17 cellular contexts compared by ENCODE assay signal in the genomic region with DNA sequence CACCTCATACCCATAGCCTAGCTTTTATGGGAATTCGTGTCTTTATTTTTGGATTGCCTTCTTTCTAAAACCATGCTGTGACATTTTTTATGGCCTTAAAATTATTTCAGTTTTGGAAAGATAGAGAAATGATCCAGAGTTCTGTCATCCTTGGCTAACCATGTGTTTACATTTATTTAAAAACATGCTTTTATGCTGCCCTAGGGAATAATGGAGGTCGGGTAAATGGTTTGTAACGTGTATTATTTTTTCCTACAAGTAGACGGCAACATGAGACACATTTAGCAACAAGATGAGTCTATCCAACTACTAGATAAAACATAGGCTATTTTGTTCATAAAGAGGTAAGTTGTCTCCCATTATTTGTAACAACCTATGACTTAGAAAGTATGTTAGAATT. TPM values are rescaled to one million over a fixed set of nuclear protein-coding genes. Genes with fewer than 3 reads are reported as not detected.
DNase-seq lines count a peak whose midpoint lies in the region; ATAC-seq, FAIRE-seq and TF ChIP-seq lines count a peak whose summit lies in the region.
"Had no signal": no experiment of that assay in that cellular context is flagged by ENCODE, and none has a peak within 500 bp of the region (broad histone marks: within the 10 kb centered on the region; RNA-seq: fewer than 3 reads in every experiment).

No MANE protein-coding gene starts in this region.

- H3K27me3 ChIP-seq in CD4-positive, alpha-beta memory T cell (ENCODE audit: insufficient read depth, low read length), result no peaks in the 10 kb centered on the region
- no peaks in the 10 kb centered on the region for H3K27me3 ChIP-seq in layer of hippocampus (ENCODE audit: control insufficient read depth, insufficient read depth, low read length)
- H3K27me3 ChIP-seq: esophagus muscularis mucosa, MG63, pancreas, vagina had no signal

- no peak for TF ChIP-seq RAD21 in A549 (conservative IDR thresholded peaks at IDR 0.05 in 1 of 2, IDR thresholded peaks at IDR 0.05 in 1 of 2)

- POLR2A ChIA-PET in A549 (lab: Yijun Ruan, JAX), result no interaction called here
- POLR2A ChIA-PET in CD4-positive, alpha-beta memory T cell (lab: Charles Lee; ENCODE audit: partially characterized antibody), result interaction anchor here (0.7 to 13.8 kb wide), 18 partner anchors 8 to 300 kb away, joined by 3 to 375 read pairs (median 6); a partner anchor contains a TSS

- FAIRE-seq in A549 (lab: Jason Lieb, UNC), result peak; percentile 23
- FAIRE-seq: RCC 7860, small intestine had no signal

- DNase-seq in A549 (ENCODE audit: low read depth in 1 of 2, low spot score in 1 of 2) (no peak), islet precursor cell (no peak)
- no peak for DNase-seq in CD4-positive, alpha-beta memory T cell
- DNase-seq: DMS79 had no signal

- no peak for TF ChIP-seq EP300 in A549 (IDR thresholded peaks at IDR 0.05)

- no peak overlapping the region for H3K4me3 ChIP-seq in A549
- H3K4me3 ChIP-seq in CD4-positive, alpha-beta memory T cell (ENCODE audit: low read length in 2 of 2), result no peak overlapping the region
- H3K4me3 ChIP-seq: esophagus muscularis mucosa, MG63, pancreas, vagina had no signal

- no peaks in the 10 kb centered on the region for H3K36me3 ChIP-seq in CD4-positive, alpha-beta memory T cell (ENCODE audit: insufficient read depth, low read length)
- H3K36me3 ChIP-seq: esophagus muscularis mucosa, MG63, pancreas, vagina had no signal

- 72% methylated on average over 4 of the region's 4 CpGs for WGBS in A549 (ENCODE audit: missing lambda C conversion rate)

- H3K27ac ChIP-seq in A549 (no peak overlapping the region), layer of hippocampus (ENCODE audit: low read depth, low read length) (peak overlapping the region; percentile 92)
- no peak overlapping the region for H3K27ac ChIP-seq in CD4-positive, alpha-beta memory T cell (ENCODE audit: low read depth, low read length)
- H3K27ac ChIP-seq: esophagus muscularis mucosa, vagina had no signal

- peaks cover 0 to 2% (median 0%) of the 10 kb centered on the region in 8 donors for H3K9me3 Mint-ChIP-seq in CD4-positive, alpha-beta memory T cell
- no peaks in the 10 kb centered on the region for H3K9me3 Mint-ChIP-seq in activated naive CD8-positive, alpha-beta T cell (ENCODE audit: low read depth)

- CTCF ChIA-PET in A549 (lab: Yijun Ruan, JAX), result interaction anchor here (0.7 to 7.6 kb wide), 22 partner anchors 8 to 1952 kb away, joined by 3 to 79 read pairs (median 4); no protein-coding TSS in a partner anchor
- CTCF ChIA-PET in CD4-positive, alpha-beta memory T cell (lab: Charles Lee; ENCODE audit: partially characterized antibody), result interaction anchor here (0.6 to 16.8 kb wide), 50 partner anchors 9 to 683 kb away, joined by 3 to 392 read pairs (median 7); a partner anchor contains a TSS

- H3K4me2 ChIP-seq in A549, result no peak overlapping the region

- peak overlapping the region in 2 of 8 donors; percentile 70 for H3K4me3 Mint-ChIP-seq in CD4-positive, alpha-beta memory T cell
- H3K4me3 Mint-ChIP-seq in activated naive CD8-positive, alpha-beta T cell, result peak overlapping the region; percentile 55

- no peaks in the 10 kb centered on the region for H3K9me3 ChIP-seq in A549
- H3K9me3 ChIP-seq in CD4-positive, alpha-beta memory T cell (ENCODE audit: control insufficient read depth in 1 of 2, low read length in 2 of 2), result no peaks in the 10 kb centered on the region
- H3K9me3 ChIP-seq: esophagus muscularis mucosa, MG63, pancreas, vagina had no signal

- peak overlapping the region in 5 of 7 donors; percentile 27 to 91 (median 76) for H3K27ac Mint-ChIP-seq in CD4-positive, alpha-beta memory T cell
- peak overlapping the region; percentile 91 for H3K27ac Mint-ChIP-seq in activated naive CD8-positive, alpha-beta T cell

- H3K36me3 Mint-ChIP-seq in CD4-positive, alpha-beta memory T cell, result peaks cover 3 to 6% of the 10 kb centered on the region in 2 donors
- H3K36me3 Mint-ChIP-seq in activated naive CD8-positive, alpha-beta T cell, result peaks cover 12% of the 10 kb centered on the region

- no peak for ATAC-seq in A549
- ATAC-seq in GM18868 (IDR thresholded peaks at IDR 0.05; ENCODE audit: unreplicated experiment), result no peak
- ATAC-seq in HG03439 (IDR thresholded peaks at IDR 0.05; ENCODE audit: unreplicated experiment), result no peak
- ATAC-seq in GM19328 (IDR thresholded peaks at IDR 0.05; ENCODE audit: unreplicated experiment), result no peak

- H3K27me3 Mint-ChIP-seq in CD4-positive, alpha-beta memory T cell, result no peaks in the 10 kb centered on the region
- H3K27me3 Mint-ChIP-seq in activated naive CD8-positive, alpha-beta T cell, result no peaks in the 10 kb centered on the region

- TF ChIP-seq POLR2A in A549 (IDR thresholded peaks at IDR 0.05; ENCODE audit: low read length), result no peak

- H3K4me1 ChIP-seq in A549, result peaks cover 4% of the 10 kb centered on the region; the same call in 1 of the 3 replicates
- H3K4me1 ChIP-seq in CD4-positive, alpha-beta memory T cell (ENCODE audit: insufficient read depth, low read length), result peaks cover 45% of the 10 kb centered on the region
- H3K4me1 ChIP-seq: vagina had no signal

- H3K4me1 Mint-ChIP-seq in CD4-positive, alpha-beta memory T cell, result peaks cover 37 to 52% (median 42%) of the 10 kb centered on the region in 4 donors
- H3K4me1 Mint-ChIP-seq in activated naive CD8-positive, alpha-beta T cell (ENCODE audit: low read depth), result peaks cover 60% of the 10 kb centered on the region

- TF ChIP-seq CTCF in A549 (IDR thresholded peaks at IDR 0.05), result no peak

- intact Hi-C loops in CD4-positive, alpha-beta memory T cell (cut with micrococcal nuclease), result no loop called here

TF ChIP-seq in A549, 52 proteins besides CTCF, POLR2A, EP300 and RAD21 (continues in another document):
- TF ChIP-seq, protein P1, sequence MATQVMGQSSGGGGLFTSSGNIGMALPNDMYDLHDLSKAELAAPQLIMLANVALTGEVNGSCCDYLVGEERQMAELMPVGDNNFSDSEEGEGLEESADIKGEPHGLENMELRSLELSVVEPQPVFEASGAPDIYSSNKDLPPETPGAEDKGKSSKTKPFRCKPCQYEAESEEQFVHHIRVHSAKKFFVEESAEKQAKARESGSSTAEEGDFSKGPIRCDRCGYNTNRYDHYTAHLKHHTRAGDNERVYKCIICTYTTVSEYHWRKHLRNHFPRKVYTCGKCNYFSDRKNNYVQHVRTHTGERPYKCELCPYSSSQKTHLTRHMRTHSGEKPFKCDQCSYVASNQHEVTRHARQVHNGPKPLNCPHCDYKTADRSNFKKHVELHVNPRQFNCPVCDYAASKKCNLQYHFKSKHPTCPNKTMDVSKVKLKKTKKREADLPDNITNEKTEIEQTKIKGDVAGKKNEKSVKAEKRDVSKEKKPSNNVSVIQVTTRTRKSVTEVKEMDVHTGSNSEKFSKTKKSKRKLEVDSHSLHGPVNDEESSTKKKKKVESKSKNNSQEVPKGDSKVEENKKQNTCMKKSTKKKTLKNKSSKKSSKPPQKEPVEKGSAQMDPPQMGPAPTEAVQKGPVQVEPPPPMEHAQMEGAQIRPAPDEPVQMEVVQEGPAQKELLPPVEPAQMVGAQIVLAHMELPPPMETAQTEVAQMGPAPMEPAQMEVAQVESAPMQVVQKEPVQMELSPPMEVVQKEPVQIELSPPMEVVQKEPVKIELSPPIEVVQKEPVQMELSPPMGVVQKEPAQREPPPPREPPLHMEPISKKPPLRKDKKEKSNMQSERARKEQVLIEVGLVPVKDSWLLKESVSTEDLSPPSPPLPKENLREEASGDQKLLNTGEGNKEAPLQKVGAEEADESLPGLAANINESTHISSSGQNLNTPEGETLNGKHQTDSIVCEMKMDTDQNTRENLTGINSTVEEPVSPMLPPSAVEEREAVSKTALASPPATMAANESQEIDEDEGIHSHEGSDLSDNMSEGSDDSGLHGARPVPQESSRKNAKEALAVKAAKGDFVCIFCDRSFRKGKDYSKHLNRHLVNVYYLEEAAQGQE (IDR thresholded peaks at IDR 0.05), result no peak
- TF ChIP-seq, protein P2, sequence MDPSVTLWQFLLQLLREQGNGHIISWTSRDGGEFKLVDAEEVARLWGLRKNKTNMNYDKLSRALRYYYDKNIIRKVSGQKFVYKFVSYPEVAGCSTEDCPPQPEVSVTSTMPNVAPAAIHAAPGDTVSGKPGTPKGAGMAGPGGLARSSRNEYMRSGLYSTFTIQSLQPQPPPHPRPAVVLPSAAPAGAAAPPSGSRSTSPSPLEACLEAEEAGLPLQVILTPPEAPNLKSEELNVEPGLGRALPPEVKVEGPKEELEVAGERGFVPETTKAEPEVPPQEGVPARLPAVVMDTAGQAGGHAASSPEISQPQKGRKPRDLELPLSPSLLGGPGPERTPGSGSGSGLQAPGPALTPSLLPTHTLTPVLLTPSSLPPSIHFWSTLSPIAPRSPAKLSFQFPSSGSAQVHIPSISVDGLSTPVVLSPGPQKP (IDR thresholded peaks at IDR 0.05; ENCODE audit: low read depth, low read length), result no peak
- TF ChIP-seq, protein P3, sequence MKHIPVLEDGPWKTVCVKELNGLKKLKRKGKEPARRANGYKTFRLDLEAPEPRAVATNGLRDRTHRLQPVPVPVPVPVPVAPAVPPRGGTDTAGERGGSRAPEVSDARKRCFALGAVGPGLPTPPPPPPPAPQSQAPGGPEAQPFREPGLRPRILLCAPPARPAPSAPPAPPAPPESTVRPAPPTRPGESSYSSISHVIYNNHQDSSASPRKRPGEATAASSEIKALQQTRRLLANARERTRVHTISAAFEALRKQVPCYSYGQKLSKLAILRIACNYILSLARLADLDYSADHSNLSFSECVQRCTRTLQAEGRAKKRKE (CRISPR knock-in tag; IDR thresholded peaks at IDR 0.05; ENCODE audit: low read depth), result no peak
- TF ChIP-seq ZC3H11A (IDR thresholded peaks at IDR 0.05) (no peak), HOXB13 (CRISPR knock-in tag; IDR thresholded peaks at IDR 0.05; ENCODE audit: low read depth) (no peak)
- TF ChIP-seq, protein P4, sequence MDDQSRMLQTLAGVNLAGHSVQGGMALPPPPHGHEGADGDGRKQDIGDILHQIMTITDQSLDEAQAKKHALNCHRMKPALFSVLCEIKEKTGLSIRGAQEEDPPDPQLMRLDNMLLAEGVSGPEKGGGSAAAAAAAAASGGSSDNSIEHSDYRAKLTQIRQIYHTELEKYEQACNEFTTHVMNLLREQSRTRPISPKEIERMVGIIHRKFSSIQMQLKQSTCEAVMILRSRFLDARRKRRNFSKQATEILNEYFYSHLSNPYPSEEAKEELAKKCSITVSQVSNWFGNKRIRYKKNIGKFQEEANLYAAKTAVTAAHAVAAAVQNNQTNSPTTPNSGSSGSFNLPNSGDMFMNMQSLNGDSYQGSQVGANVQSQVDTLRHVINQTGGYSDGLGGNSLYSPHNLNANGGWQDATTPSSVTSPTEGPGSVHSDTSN (IDR thresholded peaks at IDR 0.05), result no peak

RNA-seq across cellular contexts. Expression of a gene that starts 2.5 kb away (rescaled TPM):
- not detected in 2 replicates for polyA plus RNA-seq in A549 (2011; rRNA removed)
- not detected in 2 replicates for polyA plus RNA-seq in A549 (2012; cell fraction: cytosol; rRNA removed)
- polyA plus RNA-seq in A549 (2012; cell fraction: nucleus; rRNA removed), result not detected in 2 replicates
- not detected in 3 replicates for polyA plus RNA-seq in A549 (2017; fragmentation: RNase III; extraction: RNeasy Plus Mini Kit Qiagen cat#74134 plus additional on column Dnase treatment)
- not detected in 2 replicates for polyA minus RNA-seq in A549 (2011; rRNA and poly(A)+ RNA removed)
- total RNA-seq in CD4-positive, alpha-beta memory T cell, result 1 to 10 TPM; 2.2 to 3.5 TPM
- polyA plus RNA-seq in CD4-positive, alpha-beta memory T cell, result under 1 TPM; 0.13 to 0.26 TPM
- total RNA-seq: dermis microvascular lymphatic vessel endothelial cell, mucosa of gallbladder, vagina had no signal
